In genomic region chrX:70508296-70508911, GRCh38 we compare ENCODE assay signal across 1 cellular context.
TF ChIP-seq lines count a peak whose summit lies in the region.

No MANE protein-coding gene starts in this region.

TF ChIP-seq in GM23338, 12 proteins besides CTCF, POLR2A, EP300 and RAD21 (continued from another document):
- TF ChIP-seq REST (IDR thresholded peaks at IDR 0.05; ENCODE audit: unreplicated experiment), result no peak
- TF ChIP-seq NANOG (IDR thresholded peaks at IDR 0.05; ENCODE audit: borderline replicate concordance), result no peak
- no peak for TF ChIP-seq EZH2phosphoT487 (IDR thresholded peaks at IDR 0.05; ENCODE audit: unreplicated experiment)
- TF ChIP-seq JUNB (IDR thresholded peaks at IDR 0.05; ENCODE audit: unreplicated experiment), result no peak
- no peak for TF ChIP-seq POLR2AphosphoS5 (IDR thresholded peaks at IDR 0.05; ENCODE audit: low read depth)
